19 cellular contexts compared by ENCODE assay signal in the genomic region with DNA sequence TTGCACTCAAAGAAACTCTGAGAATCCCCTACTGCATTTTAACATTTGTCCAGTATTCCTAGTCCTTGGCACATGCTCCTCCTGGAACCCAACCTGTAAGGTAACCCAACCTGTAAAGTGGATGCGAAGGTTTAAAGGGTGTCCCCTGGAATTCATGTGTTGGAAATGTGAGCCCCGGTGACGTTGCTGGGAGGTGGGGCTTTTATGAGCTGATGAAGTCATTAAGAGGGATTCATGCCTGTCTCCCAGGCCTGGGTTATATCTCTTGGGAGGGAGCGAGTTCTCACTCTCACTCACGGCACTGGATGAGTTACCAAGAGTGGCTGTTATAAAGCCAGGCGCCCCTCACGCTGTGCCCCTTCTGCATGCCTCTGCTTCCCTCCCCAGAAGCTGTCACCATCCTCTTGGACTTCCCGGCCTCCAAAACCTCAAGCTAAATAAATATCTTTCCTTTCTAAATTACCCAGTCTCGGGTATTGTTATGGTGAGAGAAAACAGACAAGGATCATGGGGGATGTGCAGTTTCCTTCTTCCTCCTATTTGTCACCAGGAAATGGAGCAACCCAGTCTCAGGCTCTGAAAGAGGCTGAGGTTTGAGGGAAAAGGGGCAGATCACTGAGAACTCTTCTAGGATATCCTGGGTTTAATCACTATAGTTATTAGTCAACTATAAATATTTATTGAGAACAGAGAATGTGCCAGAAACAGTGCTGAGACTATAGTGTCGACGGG. TPM values are rescaled to one million over a fixed set of nuclear protein-coding genes. Genes with fewer than 3 reads are reported as not detected.
DNase-seq lines count a peak whose midpoint lies in the region; ATAC-seq and TF ChIP-seq lines count a peak whose summit lies in the region.
"Had no signal": no experiment of that assay in that cellular context is flagged by ENCODE, and none has a peak within 500 bp of the region (broad histone marks: within the 10 kb centered on the region; RNA-seq: fewer than 3 reads in every experiment).

No MANE protein-coding gene starts in this region.

- H3K36me3 ChIP-seq in A673 (ENCODE audit: insufficient read depth, low read length, poor library complexity, severe bottlenecking) (no peaks in the 10 kb centered on the region), body of pancreas (replicated peaks in 1 of 2; ENCODE audit: insufficient read depth in 1 of 2, low read depth in 2 of 2) (no peaks in the 10 kb centered on the region)
- H3K36me3 ChIP-seq: tibial artery had no signal

- DNase-seq in A673 (ENCODE audit: low spot score) = peak; percentile 51
- peak; percentile 16 for DNase-seq in GM10266 (ENCODE audit: extremely low spot score)
- peak; percentile 36 for DNase-seq in SKM-1 (lab: John Stamatoyannopoulos, UW; ENCODE audit: unreplicated experiment)
- DNase-seq in fibroblast of villous mesenchyme (ENCODE audit: low read depth) = peak; percentile 32
- DNase-seq in NCI-H524 treated with DMSO at 0.1 percent for 48 hours (lab: John Stamatoyannopoulos, UW) = no peak
- DNase-seq in nucleus accumbens (lab: John Stamatoyannopoulos, UW) = no peak
- DNase-seq in body of pancreas = no peak
- DNase-seq in cerebellum (ENCODE audit: low spot score) = no peak
- DNase-seq: activated CD4-positive, alpha-beta T cell treated with anti-CD3 and anti-CD28 coated beads for 4 hours; activated naive CD4-positive, alpha-beta T cell treated with Interleukin-2 at 50 U/mL for 16 hours; DND-41; KG1; NCI-H1417; NCI-H526 treated with DMSO at 0.1 percent for 48 hours; stimulated activated naive CD4-positive, alpha-beta T cell; tibial artery had no signal

- CTCF ChIA-PET in A673 (lab: Charles Lee) = no interaction called here

- H3K9me3 ChIP-seq in A673 (ENCODE audit: low read depth, low read length, poor library complexity, severe bottlenecking) = no peaks in the 10 kb centered on the region
- no peaks in the 10 kb centered on the region for H3K9me3 ChIP-seq in body of pancreas
- H3K9me3 ChIP-seq: gastroesophageal sphincter, tibial artery had no signal

- intact Hi-C loops in A673 (cut with micrococcal nuclease; ENCODE audit: unreplicated experiment) (loop anchor here (5.0 to 10.0 kb wide), 3 partner anchors 161 to 929 kb away; no protein-coding TSS in a partner anchor), body of pancreas (cut with DNase I) (no loop called here)

- H3K4me1 ChIP-seq in A673 (ENCODE audit: insufficient read depth, low read length, poor library complexity, severe bottlenecking) = peaks cover 29% of the 10 kb centered on the region
- peaks cover 19% of the 10 kb centered on the region for H3K4me1 ChIP-seq in body of pancreas

- H3K27ac ChIP-seq in A673 (ENCODE audit: low read depth, low read length, poor library complexity, severe bottlenecking) (no peak overlapping the region), body of pancreas (no peak overlapping the region)
- H3K27ac ChIP-seq: gastroesophageal sphincter, SK-N-MC, tibial artery had no signal

- POLR2A ChIA-PET in A673 (lab: Charles Lee; ENCODE audit: low non-redundant PET) = interaction anchor here (0.8 kb wide), 1 partner anchor 190 kb away, joined by 3 read pairs; no protein-coding TSS in a partner anchor

- H3K4me3 ChIP-seq in A673 (ENCODE audit: low read depth, low read length, poor library complexity, severe bottlenecking) (no peak overlapping the region), fibroblast of villous mesenchyme (ENCODE audit: low read depth, low read length) (no peak overlapping the region), body of pancreas (no peak overlapping the region)
- H3K4me3 ChIP-seq: gastroesophageal sphincter, SK-N-MC, tibial artery had no signal

- TF ChIP-seq CTCF in A673 (conservative IDR thresholded peaks at IDR 0.05; ENCODE audit: low read depth, low read length) = no peak
- no peak for TF ChIP-seq CTCF in GM10266 (IDR thresholded peaks at IDR 0.05; ENCODE audit: control insufficient read depth, insufficient read depth, low read depth, missing control alignments)
- no peak for TF ChIP-seq CTCF in fibroblast of villous mesenchyme (IDR thresholded peaks at IDR 0.05; ENCODE audit: insufficient read depth, low read depth, low read length)
- no peak for TF ChIP-seq CTCF in body of pancreas (IDR thresholded peaks at IDR 0.05)

- no TSS peak for BruUV-seq in A673 (replicated peaks; lab: Mats Ljungman, UMichigan)

- H3K27me3 ChIP-seq in A673 (replicated peaks; ENCODE audit: insufficient read depth, low read depth, low read length, poor library complexity) (no peaks in the 10 kb centered on the region), body of pancreas (no peaks in the 10 kb centered on the region)
- H3K27me3 ChIP-seq: gastroesophageal sphincter, tibial artery had no signal

- no peak for ATAC-seq in body of pancreas
- ATAC-seq: gastroesophageal sphincter, right cardiac atrium had no signal

- WGBS in body of pancreas, 2 donors = 70 to 74% methylated on average over 11 of the region's 11 CpGs

- TF ChIP-seq POLR2A in body of pancreas (IDR thresholded peaks at IDR 0.05) = no peak

RNA-seq across cellular contexts. Expression of a gene that starts 7.6 kb away (rescaled TPM):
- 49.8 and 53.9 TPM in 2 replicates for total RNA-seq in A673 (2021)
- total RNA-seq in fibroblast of villous mesenchyme = 32.8 and 33.5 TPM in 2 replicates
- 1 to 10 TPM; 1.3 to 4.2 TPM for total RNA-seq in body of pancreas
- total RNA-seq in cerebellum = 25.4 TPM

Comparison
In these comparisons a context has a peak if more than half of its experiments do, and no peak if none do; other contexts are left out.
1. DNase-seq: peak in A673 (single experiment), GM10266 (single experiment), SKM-1 (single experiment) and fibroblast of villous mesenchyme (single experiment); none in NCI-H524 treated with DMSO at 0.1 percent for 48 hours (single experiment), nucleus accumbens (0 of 56), body of pancreas (0 of 4) and cerebellum (single experiment).